38 cellular contexts compared by ENCODE assay signal in genomic region chr1:22694172-22694571, GRCh38. TPM values are rescaled to one million over a fixed set of nuclear protein-coding genes. Genes with fewer than 3 reads are reported as not detected.
"Had no signal": no experiment of that assay in that cellular context is flagged by ENCODE, and none has a peak within 500 bp of the region (broad histone marks: within the 10 kb centered on the region; RNA-seq: fewer than 3 reads in every experiment).

No MANE protein-coding gene starts in this region.

- H3K27me3 Mint-ChIP-seq: activated naive CD8-positive, alpha-beta T cell treated with anti-CD3 and anti-CD28 coated beads for 36 hours; activated T-helper 17 cell treated with anti-CD3 and anti-CD28 coated beads, Interleukin-2, amount 50 U/mL, for 72 hours had no signal

- H3K4me1 ChIP-seq: adrenal gland, body of pancreas, breast epithelium had no signal

- H3K27ac Mint-ChIP-seq: activated B cell treated with CpG ODN at 0.5 μM for 24 hours; activated CD4-positive, alpha-beta memory T cell treated with anti-CD3 and anti-CD28 coated beads for 36 hours; activated CD4-positive, alpha-beta T cell treated with anti-CD3 and anti-CD28 coated beads, Interleukin-2, amount 10 ng/mL, durations not matched to agents 24 days and 14 days; activated CD8-positive, alpha-beta T cell treated with anti-CD3 and anti-CD28 coated beads for 36 hours; activated naive CD4-positive, alpha-beta T cell treated with anti-CD3 and anti-CD28 coated beads for 36 hours; activated naive CD4-positive, alpha-beta T cell treated with anti-CD3 and anti-CD28 coated beads, Interleukin-2, amount 50 U/mL, for 72 hours; activated naive CD8-positive, alpha-beta T cell treated with anti-CD3 and anti-CD28 coated beads for 36 hours; activated T-cell treated with anti-CD3 and anti-CD28 coated beads, Interleukin-2, amount 50 U/mL, for 72 hours; activated T-helper 1 cell treated with anti-CD3 and anti-CD28 coated beads, Interleukin-12 subunit alpha, Interleukin-12 subunit beta, Interleukin-2, Interleukin-4 antibody, amounts not matched to agents 30 ng/mL and 10 ng/mL and 1 ng/mL, durations not matched to agents 14 hours and 24 hours and 36 hours; activated T-helper 17 cell treated with anti-CD3 and anti-CD28 coated beads, Interleukin-2, amount 50 U/mL, for 72 hours; T-helper 1 cell treated with Interleukin-12 subunit alpha and Interleukin-12 subunit beta and Interleukin-4 antibody, amounts not matched to agents 30 μg/mL and 1 μg/mL, for 36 hours; T-helper 2 cell treated with Interferon-gamma antibody and Interleukin-4, amounts not matched to agents 5 μg/mL and 100 μg/mL, for 36 hours had no signal

- H3K36me3 Mint-ChIP-seq: activated CD4-positive, alpha-beta memory T cell treated with anti-CD3 and anti-CD28 coated beads for 36 hours; activated naive CD4-positive, alpha-beta T cell treated with anti-CD3 and anti-CD28 coated beads, Interleukin-2, amount 50 U/mL, for 72 hours; activated naive CD8-positive, alpha-beta T cell treated with anti-CD3 and anti-CD28 coated beads for 36 hours had no signal

- H3K4me1 Mint-ChIP-seq: activated B cell treated with CpG ODN at 0.5 μM for 24 hours; activated CD4-positive, alpha-beta T cell treated with anti-CD3 and anti-CD28 coated beads, Interleukin-2, amount 10 ng/mL, durations not matched to agents 24 days and 14 days; activated naive CD8-positive, alpha-beta T cell treated with anti-CD3 and anti-CD28 coated beads for 36 hours; activated T-helper 17 cell treated with anti-CD3 and anti-CD28 coated beads, Interleukin-2, amount 50 U/mL, for 72 hours had no signal

- H3K36me3 ChIP-seq: adrenal gland, brain microvascular endothelial cell, breast epithelium had no signal

- ATAC-seq: activated CD8-positive, alpha-beta T cell treated with anti-CD3 and anti-CD28 coated beads for 36 hours; activated naive CD4-positive, alpha-beta T cell treated with anti-CD3 and anti-CD28 coated beads, Interleukin-2, amount 50 U/mL, for 72 hours; activated T-cell treated with anti-CD3 and anti-CD28 coated beads, Interleukin-2, amount 50 U/mL, for 4 hours; activated T-cell treated with anti-CD3 and anti-CD28 coated beads, Interleukin-2, amount 50 U/mL, for 72 hours; activated T-helper 17 cell treated with anti-CD3 and anti-CD28 coated beads, Interleukin-2, amount 50 U/mL, for 72 hours; body of pancreas had no signal

- FAIRE-seq: astrocyte, TTC549 had no signal

- H3K27me3 ChIP-seq: adrenal gland, body of pancreas, brain microvascular endothelial cell, breast epithelium had no signal

- H3K4me3 ChIP-seq: adrenal gland, body of pancreas, breast epithelium had no signal

- H3K9me3 ChIP-seq: adrenal gland, body of pancreas, breast epithelium had no signal

- H3K4me3 Mint-ChIP-seq: activated B cell treated with CpG ODN at 0.5 μM for 24 hours; activated CD4-positive, alpha-beta memory T cell treated with anti-CD3 and anti-CD28 coated beads for 36 hours; activated CD4-positive, alpha-beta T cell treated with anti-CD3 and anti-CD28 coated beads, Interleukin-2, amount 10 ng/mL, durations not matched to agents 24 days and 14 days; activated CD8-positive, alpha-beta T cell treated with anti-CD3 and anti-CD28 coated beads for 36 hours; activated naive CD4-positive, alpha-beta T cell treated with anti-CD3 and anti-CD28 coated beads for 36 hours; activated naive CD8-positive, alpha-beta T cell treated with anti-CD3 and anti-CD28 coated beads for 36 hours; activated T-cell treated with anti-CD3 and anti-CD28 coated beads, Interleukin-2, amount 50 U/mL, for 4 hours; activated T-cell treated with anti-CD3 and anti-CD28 coated beads, Interleukin-2, amount 50 U/mL, for 72 hours; activated T-helper 1 cell treated with anti-CD3 and anti-CD28 coated beads, Interleukin-12 subunit alpha, Interleukin-12 subunit beta, Interleukin-2, Interleukin-4 antibody, amounts not matched to agents 30 ng/mL and 10 ng/mL and 1 ng/mL, durations not matched to agents 14 hours and 24 hours and 36 hours; activated T-helper 17 cell treated with anti-CD3 and anti-CD28 coated beads, Interleukin-2, amount 50 U/mL, for 72 hours; T-helper 1 cell treated with Interleukin-12 subunit alpha and Interleukin-12 subunit beta and Interleukin-4 antibody, amounts not matched to agents 30 μg/mL and 1 μg/mL, for 36 hours; T-helper 2 cell treated with Interferon-gamma antibody and Interleukin-4, amounts not matched to agents 5 μg/mL and 100 μg/mL, for 36 hours had no signal

- DNase-seq: activated B cell treated with CpG ODN at 0.5 μM for 24 hours; activated CD4-positive, alpha-beta memory T cell treated with anti-CD3 and anti-CD28 coated beads for 36 hours; activated CD4-positive, alpha-beta T cell treated with anti-CD3 and anti-CD28 coated beads for 4 hours; activated CD4-positive, alpha-beta T cell treated with anti-CD3 and anti-CD28 coated beads, Interleukin-2, amount 10 ng/mL, durations not matched to agents 24 days and 14 days; activated CD4-positive, alpha-beta T cell treated with anti-CD3 and anti-CD28 coated beads, Interleukin-2, amount 50 U/mL, for 1 hour; activated CD4-positive, alpha-beta T cell treated with anti-CD3 and anti-CD28 coated beads, Interleukin-2, amount 50 U/mL, for 4 hours; activated CD4-positive, CD25-positive, alpha-beta regulatory T cell treated with anti-CD3 and anti-CD28 coated beads, Interleukin-2, amount 50 U/mL, for 72 hours; activated CD8-positive, alpha-beta memory T cell treated with anti-CD3 and anti-CD28 coated beads, Interleukin-2, amount 50 U/mL, for 4 hours; activated CD8-positive, alpha-beta T cell treated with anti-CD3 and anti-CD28 coated beads for 36 hours; activated effector memory CD4-positive, alpha-beta T cell treated with anti-CD3 and anti-CD28 coated beads, Interleukin-2, amount 50 U/mL, for 16 hours; activated gamma-delta T cell treated with Interleukin-2 at 50 U/mL for 16 hours; activated naive CD4-positive, alpha-beta T cell; activated naive CD4-positive, alpha-beta T cell treated with anti-CD3 and anti-CD28 coated beads for 36 hours; activated naive CD4-positive, alpha-beta T cell treated with anti-CD3 and anti-CD28 coated beads, Interleukin-2, amount 50 U/mL, for 16 hours; activated naive CD8-positive, alpha-beta T cell treated with anti-CD3 and anti-CD28 coated beads for 36 hours; activated T-cell treated with anti-CD3 and anti-CD28 coated beads for 4 hours; activated T-cell treated with anti-CD3 and anti-CD28 coated beads, Interleukin-2, amount 50 U/mL, for 1 hour; activated T-cell treated with anti-CD3 and anti-CD28 coated beads, Interleukin-2, amount 50 U/mL, for 4 hours; activated T-cell treated with anti-CD3 and anti-CD28 coated beads, Interleukin-2, amount 50 U/mL, for 72 hours; adrenal gland; amniotic stem cell; aorta; body of pancreas; brain microvascular endothelial cell; central memory CD4-positive, alpha-beta T cell; T-helper 1 cell; T-helper 2 cell; T-helper 9 cell had no signal

- H3K27ac ChIP-seq: adrenal gland, body of pancreas, brain microvascular endothelial cell, breast epithelium, VCaP had no signal

- H3K9me3 Mint-ChIP-seq: activated B cell treated with CpG ODN at 0.5 μM for 24 hours; activated CD4-positive, alpha-beta memory T cell treated with anti-CD3 and anti-CD28 coated beads for 36 hours; activated CD4-positive, alpha-beta T cell treated with anti-CD3 and anti-CD28 coated beads, Interleukin-2, amount 10 ng/mL, durations not matched to agents 24 days and 14 days; activated CD8-positive, alpha-beta T cell treated with anti-CD3 and anti-CD28 coated beads for 36 hours; activated naive CD4-positive, alpha-beta T cell treated with anti-CD3 and anti-CD28 coated beads for 36 hours; activated naive CD4-positive, alpha-beta T cell treated with anti-CD3 and anti-CD28 coated beads, Interleukin-2, amount 50 U/mL, for 72 hours; activated naive CD8-positive, alpha-beta T cell treated with anti-CD3 and anti-CD28 coated beads for 36 hours; activated T-cell treated with anti-CD3 and anti-CD28 coated beads, Interleukin-2, amount 50 U/mL, for 4 hours; activated T-cell treated with anti-CD3 and anti-CD28 coated beads, Interleukin-2, amount 50 U/mL, for 72 hours; activated T-helper 1 cell treated with anti-CD3 and anti-CD28 coated beads, Interleukin-12 subunit alpha, Interleukin-12 subunit beta, Interleukin-2, Interleukin-4 antibody, amounts not matched to agents 30 ng/mL and 10 ng/mL and 1 ng/mL, durations not matched to agents 14 hours and 24 hours and 36 hours; activated T-helper 17 cell treated with anti-CD3 and anti-CD28 coated beads, Interleukin-2, amount 50 U/mL, for 72 hours; T-helper 1 cell treated with Interleukin-12 subunit alpha and Interleukin-12 subunit beta and Interleukin-4 antibody, amounts not matched to agents 30 μg/mL and 1 μg/mL, for 36 hours; T-helper 2 cell treated with Interferon-gamma antibody and Interleukin-4, amounts not matched to agents 5 μg/mL and 100 μg/mL, for 36 hours had no signal

RNA-seq across cellular contexts. Expression of gene EPHB2, which starts 16.5 kb away (rescaled TPM):
- total RNA-seq: activated CD4-positive, alpha-beta T cell treated with anti-CD3 and anti-CD28 coated beads, Interleukin-2, amount 10 ng/mL, durations not matched to agents 24 days and 14 days; activated naive CD4-positive, alpha-beta T cell treated with anti-CD3 and anti-CD28 coated beads for 36 hours; activated naive CD4-positive, alpha-beta T cell treated with anti-CD3 and anti-CD28 coated beads, Interleukin-2, amount 50 U/mL, for 72 hours; activated T-helper 1 cell treated with anti-CD3 and anti-CD28 coated beads, Interleukin-12 subunit alpha, Interleukin-12 subunit beta, Interleukin-2, Interleukin-4 antibody, amounts not matched to agents 30 ng/mL and 10 ng/mL and 1 ng/mL, durations not matched to agents 14 hours and 24 hours and 36 hours had no signal

RNA-seq across cellular contexts. Expression of gene C1QB, which starts 41.1 kb away (rescaled TPM):
- total RNA-seq: activated B cell treated with CpG ODN at 0.5 μM for 24 hours; activated CD4-positive, alpha-beta memory T cell treated with anti-CD3 and anti-CD28 coated beads for 36 hours; activated CD4-positive, alpha-beta T cell treated with anti-CD3 and anti-CD28 coated beads, Interleukin-2, amount 10 ng/mL, durations not matched to agents 24 days and 14 days; activated CD8-positive, alpha-beta memory T cell treated with anti-CD3 and anti-CD28 coated beads for 36 hours; activated CD8-positive, alpha-beta T cell treated with anti-CD3 and anti-CD28 coated beads for 36 hours; activated naive CD4-positive, alpha-beta T cell treated with anti-CD3 and anti-CD28 coated beads for 36 hours; activated naive CD4-positive, alpha-beta T cell treated with anti-CD3 and anti-CD28 coated beads, Interleukin-2, amount 50 U/mL, for 72 hours; activated naive CD8-positive, alpha-beta T cell treated with anti-CD3 and anti-CD28 coated beads for 36 hours; activated T-cell treated with anti-CD3 and anti-CD28 coated beads, Interleukin-2, amount 50 U/mL, for 72 hours; activated T-helper 1 cell treated with anti-CD3 and anti-CD28 coated beads, Interleukin-12 subunit alpha, Interleukin-12 subunit beta, Interleukin-2, Interleukin-4 antibody, amounts not matched to agents 30 ng/mL and 10 ng/mL and 1 ng/mL, durations not matched to agents 14 hours and 24 hours and 36 hours; activated T-helper 17 cell treated with anti-CD3 and anti-CD28 coated beads, Interleukin-2, amount 50 U/mL, for 72 hours; astrocyte had no signal

RNA-seq across cellular contexts. Expression of gene C1QC, which starts 50.7 kb away (rescaled TPM):
- total RNA-seq: activated B cell treated with CpG ODN at 0.5 μM for 24 hours; activated CD4-positive, alpha-beta memory T cell treated with anti-CD3 and anti-CD28 coated beads for 36 hours; activated CD4-positive, alpha-beta T cell treated with anti-CD3 and anti-CD28 coated beads, Interleukin-2, amount 10 ng/mL, durations not matched to agents 24 days and 14 days; activated CD8-positive, alpha-beta memory T cell treated with anti-CD3 and anti-CD28 coated beads for 36 hours; activated CD8-positive, alpha-beta T cell treated with anti-CD3 and anti-CD28 coated beads for 36 hours; activated naive CD4-positive, alpha-beta T cell treated with anti-CD3 and anti-CD28 coated beads for 36 hours; activated naive CD4-positive, alpha-beta T cell treated with anti-CD3 and anti-CD28 coated beads, Interleukin-2, amount 50 U/mL, for 72 hours; activated naive CD8-positive, alpha-beta T cell treated with anti-CD3 and anti-CD28 coated beads for 36 hours; activated T-cell treated with anti-CD3 and anti-CD28 coated beads, Interleukin-2, amount 50 U/mL, for 72 hours; activated T-helper 1 cell treated with anti-CD3 and anti-CD28 coated beads, Interleukin-12 subunit alpha, Interleukin-12 subunit beta, Interleukin-2, Interleukin-4 antibody, amounts not matched to agents 30 ng/mL and 10 ng/mL and 1 ng/mL, durations not matched to agents 14 hours and 24 hours and 36 hours; activated T-helper 17 cell treated with anti-CD3 and anti-CD28 coated beads, Interleukin-2, amount 50 U/mL, for 72 hours; astrocyte had no signal

RNA-seq across cellular contexts. Expression of gene C1QA, which starts 57.7 kb away (rescaled TPM):
- total RNA-seq: activated B cell treated with CpG ODN at 0.5 μM for 24 hours; activated CD4-positive, alpha-beta memory T cell treated with anti-CD3 and anti-CD28 coated beads for 36 hours; activated CD4-positive, alpha-beta T cell treated with anti-CD3 and anti-CD28 coated beads, Interleukin-2, amount 10 ng/mL, durations not matched to agents 24 days and 14 days; activated CD8-positive, alpha-beta memory T cell treated with anti-CD3 and anti-CD28 coated beads for 36 hours; activated CD8-positive, alpha-beta T cell treated with anti-CD3 and anti-CD28 coated beads for 36 hours; activated naive CD4-positive, alpha-beta T cell treated with anti-CD3 and anti-CD28 coated beads for 36 hours; activated naive CD4-positive, alpha-beta T cell treated with anti-CD3 and anti-CD28 coated beads, Interleukin-2, amount 50 U/mL, for 72 hours; activated naive CD8-positive, alpha-beta T cell treated with anti-CD3 and anti-CD28 coated beads for 36 hours; activated T-cell treated with anti-CD3 and anti-CD28 coated beads, Interleukin-2, amount 50 U/mL, for 72 hours; activated T-helper 1 cell treated with anti-CD3 and anti-CD28 coated beads, Interleukin-12 subunit alpha, Interleukin-12 subunit beta, Interleukin-2, Interleukin-4 antibody, amounts not matched to agents 30 ng/mL and 10 ng/mL and 1 ng/mL, durations not matched to agents 14 hours and 24 hours and 36 hours; activated T-helper 17 cell treated with anti-CD3 and anti-CD28 coated beads, Interleukin-2, amount 50 U/mL, for 72 hours; astrocyte had no signal
